In genomic region chr1:168903237-168903830, GRCh38 we compare ENCODE assay signal across 22 cellular contexts.
"Had no signal": no experiment of that assay in that cellular context is flagged by ENCODE, and none has a peak within 500 bp of the region (broad histone marks: within the 10 kb centered on the region; RNA-seq: fewer than 3 reads in every experiment).

No MANE protein-coding gene starts in this region.

- H3K27me3 ChIP-seq: dorsolateral prefrontal cortex, left lung, upper lobe of right lung had no signal

- H3K4me3 ChIP-seq: dorsolateral prefrontal cortex, left lung, upper lobe of right lung had no signal

- H3K9me3 ChIP-seq: left lung, upper lobe of right lung had no signal

- H3K36me3 Mint-ChIP-seq: activated CD4-positive, alpha-beta memory T cell treated with anti-CD3 and anti-CD28 coated beads for 36 hours; activated naive CD4-positive, alpha-beta T cell treated with anti-CD3 and anti-CD28 coated beads, Interleukin-2, amount 50 U/mL, for 72 hours had no signal

- H3K27ac ChIP-seq: dorsolateral prefrontal cortex, epithelial cell of prostate, left lung, upper lobe of right lung had no signal

- H3K4me1 Mint-ChIP-seq: activated CD4-positive, alpha-beta T cell treated with anti-CD3 and anti-CD28 coated beads for 36 hours had no signal

- H3K27ac Mint-ChIP-seq: activated CD4-positive, alpha-beta memory T cell treated with anti-CD3 and anti-CD28 coated beads for 36 hours; activated CD4-positive, alpha-beta T cell treated with anti-CD3 and anti-CD28 coated beads for 36 hours; activated naive CD4-positive, alpha-beta T cell treated with anti-CD3 and anti-CD28 coated beads, Interleukin-2, amount 50 U/mL, for 72 hours; activated T-helper 1 cell treated with anti-CD3 and anti-CD28 coated beads, Interleukin-12 subunit alpha, Interleukin-12 subunit beta, Interleukin-2, Interleukin-4 antibody, amounts not matched to agents 30 ng/mL and 10 ng/mL and 1 ng/mL, durations not matched to agents 14 hours and 24 hours and 36 hours; nephron; T-helper 2 cell treated with Interferon-gamma antibody and Interleukin-4, amounts not matched to agents 5 μg/mL and 100 μg/mL, for 36 hours had no signal

- DNase-seq: activated CD4-positive, alpha-beta memory T cell treated with anti-CD3 and anti-CD28 coated beads for 36 hours; activated CD4-positive, alpha-beta T cell treated with anti-CD3 and anti-CD28 coated beads for 36 hours; activated gamma-delta T cell treated with Interleukin-2 at 50 U/mL for 16 hours; activated T-cell treated with anti-CD3 and anti-CD28 coated beads for 4 hours; amniotic stem cell; dorsolateral prefrontal cortex; foreskin fibroblast; hypothalamus; islet precursor cell; left lung; midbrain; nucleus accumbens; stimulated activated CD4-positive, alpha-beta T cell treated with anti-CD3 and anti-CD28 coated beads, Interleukin-12 subunit alpha, Interleukin-12 subunit beta, amount 100 ng/mL, for 4 hours; stimulated activated CD4-positive, alpha-beta T cell treated with anti-CD3 and anti-CD28 coated beads, Interleukin-1b, Interleukin-23, amount 100 ng/mL, for 48 hours; stimulated activated CD8-positive, alpha-beta memory T cell treated with anti-CD3 and anti-CD28 coated beads, Interleukin-4, amount 100 ng/mL, for 48 hours; stimulated activated naive CD4-positive, alpha-beta T cell; upper lobe of right lung had no signal

- H3K36me3 ChIP-seq: left lung, upper lobe of right lung had no signal

- H3K4me3 Mint-ChIP-seq: activated CD4-positive, alpha-beta memory T cell treated with anti-CD3 and anti-CD28 coated beads for 36 hours; activated CD4-positive, alpha-beta T cell treated with anti-CD3 and anti-CD28 coated beads for 36 hours; activated T-helper 1 cell treated with anti-CD3 and anti-CD28 coated beads, Interleukin-12 subunit alpha, Interleukin-12 subunit beta, Interleukin-2, Interleukin-4 antibody, amounts not matched to agents 30 ng/mL and 10 ng/mL and 1 ng/mL, durations not matched to agents 14 hours and 24 hours and 36 hours; nephron; T-helper 2 cell treated with Interferon-gamma antibody and Interleukin-4, amounts not matched to agents 5 μg/mL and 100 μg/mL, for 36 hours had no signal

- H3K9me3 Mint-ChIP-seq: activated CD4-positive, alpha-beta memory T cell treated with anti-CD3 and anti-CD28 coated beads for 36 hours; activated naive CD4-positive, alpha-beta T cell treated with anti-CD3 and anti-CD28 coated beads, Interleukin-2, amount 50 U/mL, for 72 hours; activated T-helper 1 cell treated with anti-CD3 and anti-CD28 coated beads, Interleukin-12 subunit alpha, Interleukin-12 subunit beta, Interleukin-2, Interleukin-4 antibody, amounts not matched to agents 30 ng/mL and 10 ng/mL and 1 ng/mL, durations not matched to agents 14 hours and 24 hours and 36 hours; nephron; T-helper 2 cell treated with Interferon-gamma antibody and Interleukin-4, amounts not matched to agents 5 μg/mL and 100 μg/mL, for 36 hours had no signal
